ENCODE assay signal across 9 cellular contexts in the genomic region with DNA sequence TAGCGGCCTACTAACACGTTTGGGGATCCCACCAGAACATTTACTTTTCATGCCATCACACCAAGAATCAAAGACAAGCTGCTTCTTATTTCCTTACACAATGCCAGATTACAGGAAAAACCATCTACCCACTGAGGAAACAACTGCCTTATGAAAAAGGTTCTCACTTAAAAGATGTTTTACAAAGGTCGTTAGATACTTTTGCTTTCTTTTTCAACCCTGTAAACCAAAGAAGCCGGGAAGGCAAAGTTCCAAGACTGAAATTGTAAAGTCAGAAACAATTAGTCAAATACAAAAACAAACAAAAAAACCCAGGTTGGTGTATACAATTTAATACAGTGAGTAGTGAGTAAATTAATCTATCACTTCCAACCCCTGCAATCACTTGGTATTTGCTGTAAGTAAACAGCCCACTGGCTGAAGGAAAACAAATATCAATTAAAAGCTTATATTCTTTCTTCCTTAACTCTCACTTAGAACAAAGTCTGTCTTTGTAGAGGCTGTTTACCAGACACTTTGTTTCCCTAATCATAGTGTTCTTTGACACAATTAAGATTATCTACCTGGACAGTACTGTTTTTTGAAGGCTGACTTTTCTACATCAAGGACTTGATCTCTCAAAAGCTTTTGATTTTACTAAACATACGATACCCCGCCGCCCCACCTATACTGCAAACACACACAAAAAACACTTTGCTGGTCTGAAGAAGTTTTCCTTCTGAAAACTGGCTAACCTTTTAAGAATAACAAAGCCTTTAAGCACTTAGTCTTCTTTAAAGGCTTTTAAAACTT. TPM values are rescaled to one million over a fixed set of nuclear protein-coding genes. Genes with fewer than 3 reads are reported as not detected.
DNase-seq lines count a peak whose midpoint lies in the region; ATAC-seq lines count a peak whose summit lies in the region.
"Had no signal": no experiment of that assay in that cellular context is flagged by ENCODE, and none has a peak within 500 bp of the region (broad histone marks: within the 10 kb centered on the region; RNA-seq: fewer than 3 reads in every experiment).

No MANE protein-coding gene starts in this region.

- H3K27ac ChIP-seq in thymus (ENCODE audit: low read depth): no peak overlapping the region

- no peaks in the 10 kb centered on the region for H3K4me1 ChIP-seq in thymus (ENCODE audit: control insufficient read depth, insufficient read depth, low read length)

- H3K36me3 ChIP-seq in thymus (ENCODE audit: control insufficient read depth, insufficient read depth): peaks cover 3% of the 10 kb centered on the region

- DNase-seq in activated T-cell treated with anti-CD3 and anti-CD28 coated beads, Interleukin-2, amount 50 U/mL, for 4 hours: no peak
- DNase-seq in activated T-cell treated with anti-CD3 and anti-CD28 coated beads for 4 hours (no peak), left colon (no peak), NCI-H526 (lab: John Stamatoyannopoulos, UW) (no peak), COLO829 (ENCODE audit: low spot score) (no peak)
- no peak for DNase-seq in activated T-helper 1 cell treated with anti-CD3 and anti-CD28 coated beads, Interleukin-12 subunit alpha, Interleukin-12 subunit beta, Interleukin-2, Interleukin-4 antibody, amounts not matched to agents 30 ng/mL and 10 ng/mL and 1 ng/mL, durations not matched to agents 14 hours and 24 hours and 36 hours (ENCODE audit: low spot score)
- DNase-seq: NCI-H1048 had no signal

- H3K36me3 Mint-ChIP-seq in activated T-cell treated with anti-CD3 and anti-CD28 coated beads, Interleukin-2, amount 50 U/mL, for 4 hours (ENCODE audit: insufficient read depth): peaks cover 32% of the 10 kb centered on the region
- peaks cover 33% of the 10 kb centered on the region for H3K36me3 Mint-ChIP-seq in activated T-helper 1 cell treated with anti-CD3 and anti-CD28 coated beads, Interleukin-12 subunit alpha, Interleukin-12 subunit beta, Interleukin-2, Interleukin-4 antibody, amounts not matched to agents 30 ng/mL and 10 ng/mL and 1 ng/mL, durations not matched to agents 14 hours and 24 hours and 36 hours (ENCODE audit: low read depth)

- no peaks in the 10 kb centered on the region for H3K9me3 ChIP-seq in thymus (ENCODE audit: control insufficient read depth)

- H3K27me3 ChIP-seq in thymus (ENCODE audit: control insufficient read depth, insufficient read depth): no peaks in the 10 kb centered on the region

- ATAC-seq in activated T-cell treated with anti-CD3 and anti-CD28 coated beads, Interleukin-2, amount 50 U/mL, for 4 hours: peak in 1 of 2 donors; percentile 25
- peak; percentile 72 for ATAC-seq in left colon
- ATAC-seq in GM19452 (IDR thresholded peaks at IDR 0.05; ENCODE audit: unreplicated experiment): no peak

- peaks cover 5% of the 10 kb centered on the region for H3K9me3 Mint-ChIP-seq in activated T-cell treated with anti-CD3 and anti-CD28 coated beads, Interleukin-2, amount 50 U/mL, for 4 hours
- peaks cover 6% of the 10 kb centered on the region for H3K9me3 Mint-ChIP-seq in activated T-helper 1 cell treated with anti-CD3 and anti-CD28 coated beads, Interleukin-12 subunit alpha, Interleukin-12 subunit beta, Interleukin-2, Interleukin-4 antibody, amounts not matched to agents 30 ng/mL and 10 ng/mL and 1 ng/mL, durations not matched to agents 14 hours and 24 hours and 36 hours

- WGBS in thymus: 49% methylated on average over 7 of the region's 7 CpGs

- H3K27me3 Mint-ChIP-seq in activated T-cell treated with anti-CD3 and anti-CD28 coated beads, Interleukin-2, amount 50 U/mL, for 4 hours (ENCODE audit: low read depth): no peaks in the 10 kb centered on the region
- H3K27me3 Mint-ChIP-seq in activated T-helper 1 cell treated with anti-CD3 and anti-CD28 coated beads, Interleukin-12 subunit alpha, Interleukin-12 subunit beta, Interleukin-2, Interleukin-4 antibody, amounts not matched to agents 30 ng/mL and 10 ng/mL and 1 ng/mL, durations not matched to agents 14 hours and 24 hours and 36 hours (ENCODE audit: insufficient read depth): no peaks in the 10 kb centered on the region

- intact Hi-C loops in activated T-helper 1 cell treated with anti-CD3 and anti-CD28 coated beads, Interleukin-12 subunit alpha, Interleukin-12 subunit beta, Interleukin-2, Interleukin-4 antibody, amounts not matched to agents 30 ng/mL and 10 ng/mL and 1 ng/mL, durations not matched to agents 14 hours and 24 hours and 36 hours (cut with micrococcal nuclease): loop anchor here (2.0 kb wide), 2 partner anchors 17 to 19 kb away; no protein-coding TSS in a partner anchor
- intact Hi-C loops in left colon (cut with DNase I, micrococcal nuclease): no loop called here

- peak overlapping the region; percentile 58 for H3K4me3 Mint-ChIP-seq in activated T-cell treated with anti-CD3 and anti-CD28 coated beads, Interleukin-2, amount 50 U/mL, for 4 hours
- H3K4me3 Mint-ChIP-seq in activated T-helper 1 cell treated with anti-CD3 and anti-CD28 coated beads, Interleukin-12 subunit alpha, Interleukin-12 subunit beta, Interleukin-2, Interleukin-4 antibody, amounts not matched to agents 30 ng/mL and 10 ng/mL and 1 ng/mL, durations not matched to agents 14 hours and 24 hours and 36 hours: peak overlapping the region; percentile 74

- H3K4me1 Mint-ChIP-seq in activated T-cell treated with anti-CD3 and anti-CD28 coated beads, Interleukin-2, amount 50 U/mL, for 4 hours (ENCODE audit: low read depth): peaks cover 43% of the 10 kb centered on the region
- H3K4me1 Mint-ChIP-seq in activated T-helper 1 cell treated with anti-CD3 and anti-CD28 coated beads, Interleukin-12 subunit alpha, Interleukin-12 subunit beta, Interleukin-2, Interleukin-4 antibody, amounts not matched to agents 30 ng/mL and 10 ng/mL and 1 ng/mL, durations not matched to agents 14 hours and 24 hours and 36 hours (ENCODE audit: low read depth): peaks cover 34% of the 10 kb centered on the region

- peak overlapping the region; percentile 77 for H3K27ac Mint-ChIP-seq in activated T-helper 1 cell treated with anti-CD3 and anti-CD28 coated beads, Interleukin-12 subunit alpha, Interleukin-12 subunit beta, Interleukin-2, Interleukin-4 antibody, amounts not matched to agents 30 ng/mL and 10 ng/mL and 1 ng/mL, durations not matched to agents 14 hours and 24 hours and 36 hours

- H3K4me3 ChIP-seq in thymus (ENCODE audit: low read length): peak overlapping the region; percentile 1

RNA-seq across cellular contexts. Expression of a gene that starts 18.1 kb away (rescaled TPM):
- total RNA-seq in activated T-cell treated with anti-CD3 and anti-CD28 coated beads, Interleukin-2, amount 50 U/mL, for 4 hours: 10 to 100 TPM; 20.3 to 26.5 (median 21.9) TPM
- 16.6 and 19.4 TPM in 2 replicates for total RNA-seq in activated T-helper 1 cell treated with anti-CD3 and anti-CD28 coated beads, Interleukin-12 subunit alpha, Interleukin-12 subunit beta, Interleukin-2, Interleukin-4 antibody, amounts not matched to agents 30 ng/mL and 10 ng/mL and 1 ng/mL, durations not matched to agents 14 hours and 24 hours and 36 hours
- 10 to 100 TPM; 44.3 to 55.9 TPM for total RNA-seq in left colon
- polyA plus RNA-seq in thymus: 8.2 TPM
